In genomic region chr16:68538880-68539701, GRCh38 we compare ENCODE assay signal across 8 cellular contexts. TPM values are rescaled to one million over a fixed set of nuclear protein-coding genes. Genes with fewer than 3 reads are reported as not detected.
DNase-seq lines count a peak whose midpoint lies in the region; ATAC-seq, FAIRE-seq and TF ChIP-seq lines count a peak whose summit lies in the region.

Gene ZFP90, plus strand, starts transcription at chr16:68539291. Its CDS starts 502 bp downstream, at chr16:68539793.

- no peak for FAIRE-seq in kidney (lab: Jason Lieb, UNC)

- H3K4me1 ChIP-seq in kidney (ENCODE audit: control insufficient read depth in 1 of 2, insufficient read depth in 1 of 2, low read depth in 1 of 2, low read length in 2 of 2) = peaks cover 0 to 4% of the 10 kb centered on the region in 2 donors

- H3K27ac ChIP-seq in kidney (ENCODE audit: low read depth in 2 of 2, low read length in 2 of 2) = peak within 1 kb of the TSS in 1 of 2 donors; percentile 20

- POLR2A ChIA-PET in AG04449 (lab: Yijun Ruan, JAX) = interaction anchor here (0.6 to 1.2 kb wide), 2 partner anchors 9 to 284 kb away, joined by 3 to 4 read pairs; no protein-coding TSS in a partner anchor

- TF ChIP-seq CTCF in AG04449 (IDR thresholded peaks at IDR 0.05; ENCODE audit: insufficient read depth, low read length, missing control alignments) (no peak), kidney (IDR thresholded peaks at IDR 0.05; ENCODE audit: borderline replicate concordance, extremely low read depth, insufficient read depth) (no peak)

- H3K9me3 ChIP-seq in kidney (ENCODE audit: control insufficient read depth in 1 of 2, low read length in 2 of 2) = no peaks in the 10 kb centered on the region

- H3K9ac ChIP-seq in kidney (ENCODE audit: low read length in 2 of 2) = peak within 1 kb of the TSS; percentile 40 to 50

- no peaks in the 10 kb centered on the region for H3K36me3 ChIP-seq in kidney (ENCODE audit: control insufficient read depth in 1 of 2, insufficient read depth in 2 of 2, low read length in 2 of 2)

- ATAC-seq in GM18873 (IDR thresholded peaks at IDR 0.05; ENCODE audit: low FRiP score, unreplicated experiment) (peak; percentile 78), HG03139 (IDR thresholded peaks at IDR 0.05; ENCODE audit: unreplicated experiment) (peak; percentile 92)

- CTCF ChIA-PET in AG04449 (lab: Yijun Ruan, JAX) = interaction anchor here (1.2 to 5.8 kb wide), 3 partner anchors 11 to 29 kb away, joined by 3 to 35 read pairs (median 11); no protein-coding TSS in a partner anchor

- peak; percentile 4 for DNase-seq in AG04449 (ENCODE audit: low read depth, low spot score)
- DNase-seq in NCI-H226 = peak; percentile 77
- peak; percentile 75 for DNase-seq in activated CD4-positive, CD25-positive, alpha-beta regulatory T cell treated with anti-CD3 and anti-CD28 coated beads, Interleukin-2, amount 50 U/mL, for 16 hours (ENCODE audit: low read depth, low spot score)
- DNase-seq in cerebellar cortex (ENCODE audit: low spot score) = peak; percentile 88
- DNase-seq in kidney = peak; percentile 95
- DNase-seq in stimulated activated CD4-positive, alpha-beta T cell treated with anti-CD3 and anti-CD28 coated beads, Interleukin-15, amount 100 ng/mL, for 1 hour (ENCODE audit: low read depth in 1 of 2, low spot score in 1 of 2) = peak; percentile 65 to 77

- H3K4me3 ChIP-seq in AG04449 (ENCODE audit: low read depth, low read length) (peak within 1 kb of the TSS; percentile 73), kidney (ENCODE audit: low read length in 2 of 2) (peak within 1 kb of the TSS; percentile 67 to 80)

- intact Hi-C loops in kidney (cut with DNase I) = no loop called here

RNA-seq across cellular contexts. Expression of gene ZFP90, which starts in this region (rescaled TPM):
- 30.3 TPM for total RNA-seq in kidney
- polyA plus RNA-seq in kidney (ENCODE audit: insufficient read depth, low read depth, low replicate concordance) = 10.9 TPM

Comparison
In these comparisons a context has a peak if more than half of its experiments do, and no peak if none do; other contexts are left out.
1. DNase-seq: peak in every context shown above with its lines; median percentile 95 in kidney; 88 in cerebellar cortex; 77 in NCI-H226; 75 in activated CD4-positive, CD25-positive, alpha-beta regulatory T cell treated with anti-CD3 and anti-CD28 coated beads, Interleukin-2, amount 50 U/mL, for 16 hours; 71 in stimulated activated CD4-positive, alpha-beta T cell treated with anti-CD3 and anti-CD28 coated beads, Interleukin-15, amount 100 ng/mL, for 1 hour; 4 in AG04449.